ENCODE assay signal across 33 cellular contexts in genomic region chr7:249979-250378, GRCh38. TPM values are rescaled to one million over a fixed set of nuclear protein-coding genes. Genes with fewer than 3 reads are reported as not detected.
"Had no signal": no experiment of that assay in that cellular context is flagged by ENCODE, and none has a peak within 500 bp of the region (broad histone marks: within the 10 kb centered on the region; RNA-seq: fewer than 3 reads in every experiment).

No MANE protein-coding gene starts in this region.

- H3K27ac Mint-ChIP-seq: activated CD4-positive, alpha-beta memory T cell treated with anti-CD3 and anti-CD28 coated beads, Interleukin-2, amount 10 ng/mL, durations not matched to agents 7 days and 5 days; activated CD4-positive, alpha-beta T cell treated with anti-CD3 and anti-CD28 coated beads, Interleukin-2, amount 10 ng/mL, durations not matched to agents 7 days and 5 days; activated naive CD4-positive, alpha-beta T cell treated with anti-CD3 and anti-CD28 coated beads, Interleukin-2, amount 10 ng/mL, durations not matched to agents 7 days and 5 days; activated naive CD8-positive, alpha-beta T cell treated with anti-CD3 and anti-CD28 coated beads, Interleukin-2, amount 10 ng/mL, durations not matched to agents 7 days and 5 days; activated T-cell treated with anti-CD3 and anti-CD28 coated beads, Interleukin-2, amount 50 U/mL, for 24 hours; activated T-cell treated with anti-CD3 and anti-CD28 coated beads, Interleukin-2, amount 50 U/mL, for 72 hours; effector memory CD8-positive, alpha-beta T cell; WTC11 had no signal

- ATAC-seq: activated naive CD4-positive, alpha-beta T cell treated with anti-CD3 and anti-CD28 coated beads, Interleukin-2, amount 50 U/mL, for 72 hours; activated T-cell treated with anti-CD3 and anti-CD28 coated beads, Interleukin-2, amount 50 U/mL, for 72 hours; effector memory CD8-positive, alpha-beta T cell; foreskin keratinocyte; gastrocnemius medialis; heart left ventricle; WTC11 had no signal

- H3K27me3 Mint-ChIP-seq: activated CD4-positive, alpha-beta memory T cell treated with anti-CD3 and anti-CD28 coated beads, Interleukin-2, amount 10 ng/mL, durations not matched to agents 7 days and 5 days; activated CD4-positive, alpha-beta T cell treated with anti-CD3 and anti-CD28 coated beads, Interleukin-2, amount 10 ng/mL, durations not matched to agents 7 days and 5 days; activated naive CD4-positive, alpha-beta T cell treated with anti-CD3 and anti-CD28 coated beads, Interleukin-2, amount 10 ng/mL, durations not matched to agents 7 days and 5 days; activated naive CD8-positive, alpha-beta T cell treated with anti-CD3 and anti-CD28 coated beads, Interleukin-2, amount 10 ng/mL, durations not matched to agents 7 days and 5 days; activated T-cell treated with anti-CD3 and anti-CD28 coated beads, Interleukin-2, amount 50 U/mL, for 24 hours had no signal

- H3K27me3 ChIP-seq: ascending aorta, brain microvascular endothelial cell, esophagus muscularis mucosa, foreskin keratinocyte, gastrocnemius medialis, heart left ventricle had no signal

- H3K27ac ChIP-seq: ascending aorta, brain microvascular endothelial cell, esophagus muscularis mucosa, foreskin keratinocyte, gastrocnemius medialis, heart left ventricle, VCaP had no signal

- H3K4me3 Mint-ChIP-seq: activated CD4-positive, alpha-beta memory T cell treated with anti-CD3 and anti-CD28 coated beads, Interleukin-2, amount 10 ng/mL, durations not matched to agents 7 days and 5 days; activated CD4-positive, alpha-beta T cell treated with anti-CD3 and anti-CD28 coated beads, Interleukin-2, amount 10 ng/mL, durations not matched to agents 7 days and 5 days; activated naive CD4-positive, alpha-beta T cell treated with anti-CD3 and anti-CD28 coated beads, Interleukin-2, amount 10 ng/mL, durations not matched to agents 7 days and 5 days; activated naive CD8-positive, alpha-beta T cell treated with anti-CD3 and anti-CD28 coated beads, Interleukin-2, amount 10 ng/mL, durations not matched to agents 7 days and 5 days; activated T-cell treated with anti-CD3 and anti-CD28 coated beads, Interleukin-2, amount 50 U/mL, for 24 hours; activated T-cell treated with anti-CD3 and anti-CD28 coated beads, Interleukin-2, amount 50 U/mL, for 72 hours; central memory CD8-positive, alpha-beta T cell; effector memory CD8-positive, alpha-beta T cell; WTC11 had no signal

- H3K9me3 Mint-ChIP-seq: activated CD4-positive, alpha-beta memory T cell treated with anti-CD3 and anti-CD28 coated beads, Interleukin-2, amount 10 ng/mL, durations not matched to agents 7 days and 5 days; activated CD4-positive, alpha-beta T cell treated with anti-CD3 and anti-CD28 coated beads, Interleukin-2, amount 10 ng/mL, durations not matched to agents 7 days and 5 days; activated naive CD4-positive, alpha-beta T cell treated with anti-CD3 and anti-CD28 coated beads, Interleukin-2, amount 10 ng/mL, durations not matched to agents 7 days and 5 days; activated naive CD4-positive, alpha-beta T cell treated with anti-CD3 and anti-CD28 coated beads, Interleukin-2, amount 50 U/mL, for 72 hours; activated naive CD8-positive, alpha-beta T cell treated with anti-CD3 and anti-CD28 coated beads, Interleukin-2, amount 10 ng/mL, durations not matched to agents 7 days and 5 days; activated T-cell treated with anti-CD3 and anti-CD28 coated beads, Interleukin-2, amount 50 U/mL, for 24 hours; activated T-cell treated with anti-CD3 and anti-CD28 coated beads, Interleukin-2, amount 50 U/mL, for 72 hours; central memory CD8-positive, alpha-beta T cell; effector memory CD8-positive, alpha-beta T cell had no signal

- H3K36me3 Mint-ChIP-seq: activated naive CD4-positive, alpha-beta T cell treated with anti-CD3 and anti-CD28 coated beads, Interleukin-2, amount 10 ng/mL, durations not matched to agents 7 days and 5 days; activated naive CD4-positive, alpha-beta T cell treated with anti-CD3 and anti-CD28 coated beads, Interleukin-2, amount 50 U/mL, for 72 hours; activated naive CD8-positive, alpha-beta T cell treated with anti-CD3 and anti-CD28 coated beads, Interleukin-2, amount 10 ng/mL, durations not matched to agents 7 days and 5 days had no signal

- H3K4me3 ChIP-seq: ascending aorta, esophagus muscularis mucosa, gastrocnemius medialis, heart left ventricle had no signal

- H3K4me1 ChIP-seq: ascending aorta, foreskin keratinocyte, heart left ventricle had no signal

- FAIRE-seq: bronchial epithelial cell had no signal

- H3K4me1 Mint-ChIP-seq: activated CD4-positive, alpha-beta memory T cell treated with anti-CD3 and anti-CD28 coated beads, Interleukin-2, amount 10 ng/mL, durations not matched to agents 7 days and 5 days; activated CD4-positive, alpha-beta T cell treated with anti-CD3 and anti-CD28 coated beads, Interleukin-2, amount 10 ng/mL, durations not matched to agents 7 days and 5 days; activated naive CD4-positive, alpha-beta T cell treated with anti-CD3 and anti-CD28 coated beads, Interleukin-2, amount 10 ng/mL, durations not matched to agents 7 days and 5 days; activated naive CD8-positive, alpha-beta T cell treated with anti-CD3 and anti-CD28 coated beads, Interleukin-2, amount 10 ng/mL, durations not matched to agents 7 days and 5 days; central memory CD8-positive, alpha-beta T cell; WTC11 had no signal

- H3K9me3 ChIP-seq: ascending aorta, esophagus muscularis mucosa, gastrocnemius medialis, heart left ventricle had no signal

- DNase-seq: activated CD4-positive, alpha-beta memory T cell treated with anti-CD3 and anti-CD28 coated beads, Interleukin-2, amount 10 ng/mL, durations not matched to agents 7 days and 5 days; activated CD4-positive, alpha-beta T cell treated with anti-CD3 and anti-CD28 coated beads for 1 hour; activated CD4-positive, alpha-beta T cell treated with anti-CD3 and anti-CD28 coated beads for 4 hours; activated CD4-positive, alpha-beta T cell treated with anti-CD3 and anti-CD28 coated beads, Interleukin-2, amount 10 ng/mL, durations not matched to agents 7 days and 5 days; activated CD4-positive, alpha-beta T cell treated with anti-CD3 and anti-CD28 coated beads, Interleukin-2, amount 50 U/mL, for 4 hours; activated CD8-positive, alpha-beta memory T cell treated with anti-CD3 and anti-CD28 coated beads, Interleukin-2, amount 50 U/mL, for 48 hours; activated gamma-delta T cell; activated naive CD4-positive, alpha-beta T cell; activated naive CD4-positive, alpha-beta T cell treated with anti-CD3 and anti-CD28 coated beads, Interleukin-2, amount 10 ng/mL, durations not matched to agents 7 days and 5 days; activated naive CD8-positive, alpha-beta T cell treated with anti-CD3 and anti-CD28 coated beads, Interleukin-2, amount 10 ng/mL, durations not matched to agents 7 days and 5 days; activated T-cell treated with anti-CD3 and anti-CD28 coated beads for 4 hours; activated T-cell treated with anti-CD3 and anti-CD28 coated beads, Interleukin-2, amount 50 U/mL, for 24 hours; activated T-cell treated with anti-CD3 and anti-CD28 coated beads, Interleukin-2, amount 50 U/mL, for 72 hours; brain microvascular endothelial cell; cortex of kidney; dermis blood vessel endothelial cell; effector CD4-positive, alpha-beta T cell; effector memory CD8-positive, alpha-beta T cell; erythroblast; foreskin keratinocyte; gastrocnemius medialis; glutamatergic neuron; T-helper 2 cell had no signal

RNA-seq across cellular contexts. Expression of gene FOXL3, which starts 40.0 kb away (rescaled TPM):
- total RNA-seq: activated CD4-positive, alpha-beta memory T cell treated with anti-CD3 and anti-CD28 coated beads, Interleukin-2, amount 10 ng/mL, durations not matched to agents 7 days and 5 days; activated CD4-positive, alpha-beta T cell treated with anti-CD3 and anti-CD28 coated beads, Interleukin-2, amount 10 ng/mL, durations not matched to agents 7 days and 5 days; activated naive CD4-positive, alpha-beta T cell treated with anti-CD3 and anti-CD28 coated beads, Interleukin-2, amount 50 U/mL, for 72 hours; activated naive CD8-positive, alpha-beta T cell treated with anti-CD3 and anti-CD28 coated beads, Interleukin-2, amount 10 ng/mL, durations not matched to agents 7 days and 5 days; activated T-cell treated with anti-CD3 and anti-CD28 coated beads, Interleukin-2, amount 50 U/mL, for 72 hours; ascending aorta; bronchial epithelial cell; cardiac septum; cerebellum; dermis blood vessel endothelial cell; esophagus muscularis mucosa; foreskin keratinocyte; gastrocnemius medialis; heart left ventricle; WTC11 had no signal
